Comparison of ENCODE assay signal across 1 cellular context in the genomic region with DNA sequence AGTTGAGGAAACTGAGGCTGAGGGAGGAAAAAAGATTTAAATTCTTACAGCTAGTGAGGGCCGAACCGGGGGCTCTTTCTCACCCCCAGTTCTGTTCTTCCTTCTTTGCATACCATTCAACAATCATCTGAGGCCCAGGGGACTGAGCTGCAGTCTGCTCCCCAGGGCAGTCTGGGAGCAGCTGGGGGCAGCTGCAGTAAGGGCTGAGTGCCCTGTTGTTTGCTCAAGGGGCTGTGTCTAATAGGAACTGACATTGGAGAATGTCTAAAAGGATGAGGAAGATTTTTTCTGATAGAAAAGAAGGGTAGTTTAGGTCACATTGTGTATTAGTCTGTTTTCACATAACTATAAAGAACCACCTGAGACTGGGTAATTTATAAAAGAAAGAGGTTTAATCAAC.
TF ChIP-seq lines count a peak whose summit lies in the region.

No MANE protein-coding gene starts in this region.

TF ChIP-seq in H1, 55 proteins besides CTCF, POLR2A, EP300 and RAD21 (continued from another document):
- TF ChIP-seq ATF2 (IDR thresholded peaks at IDR 0.05; ENCODE audit: low read length), result no peak
- no peak for TF ChIP-seq ASH2L (IDR thresholded peaks at IDR 0.05; ENCODE audit: low read length)
- no peak for TF ChIP-seq KDM4A (IDR thresholded peaks at IDR 0.05; ENCODE audit: low read depth, low read length, severe bottlenecking)
- no peak for TF ChIP-seq POLR2AphosphoS5 (IDR thresholded peaks at IDR 0.05; ENCODE audit: low read depth, low read length)
- TF ChIP-seq SP1 (IDR thresholded peaks at IDR 0.05; ENCODE audit: low read depth, low read length), result no peak
- TF ChIP-seq JUN (IDR thresholded peaks at IDR 0.05; ENCODE audit: low read depth, low read length), result no peak
- TF ChIP-seq FOSL1 (IDR thresholded peaks at IDR 0.05; ENCODE audit: insufficient read depth, low read depth, low read length), result no peak
- no peak for TF ChIP-seq BRCA1 (IDR thresholded peaks at IDR 0.05; ENCODE audit: low read depth, low read length)
- no peak for TF ChIP-seq CBX5 (IDR thresholded peaks at IDR 0.05; ENCODE audit: low read depth, low read length)
- TF ChIP-seq CTBP2 (IDR thresholded peaks at IDR 0.05; ENCODE audit: borderline replicate concordance, insufficient read depth, insufficient read length, low read length), result no peak
- TF ChIP-seq RBBP5 (IDR thresholded peaks at IDR 0.05; ENCODE audit: borderline replicate concordance, low read depth, low read length), result no peak
- TF ChIP-seq NRF1 (IDR thresholded peaks at IDR 0.05; ENCODE audit: low read depth, low read length), result no peak
- no peak for TF ChIP-seq HDAC6 (IDR thresholded peaks at IDR 0.05; ENCODE audit: low read depth, low read length)
- no peak for TF ChIP-seq POU5F1 (IDR thresholded peaks at IDR 0.05; ENCODE audit: low read depth, low read length)
- TF ChIP-seq RFX5 (IDR thresholded peaks at IDR 0.05; ENCODE audit: borderline replicate concordance, low read depth, low read length), result no peak
- no peak for TF ChIP-seq ATF3 (IDR thresholded peaks at IDR 0.05; ENCODE audit: insufficient read depth, low read depth, low read length)
- no peak for TF ChIP-seq CHD2 (IDR thresholded peaks at IDR 0.05; ENCODE audit: low read length)
